ENCODE assay signal across 1 cellular context in genomic region chr20:37390891-37391525, GRCh38.
A peak's percentile ranks its signal among the peaks of the same experiment; 100 is the strongest.
TF ChIP-seq lines count a peak whose summit lies in the region.

No MANE protein-coding gene starts in this region.

TF ChIP-seq in HepG2, 621 proteins besides CTCF, POLR2A, EP300 and RAD21 (continued from another document and continues in another):
- TF ChIP-seq, protein P1, sequence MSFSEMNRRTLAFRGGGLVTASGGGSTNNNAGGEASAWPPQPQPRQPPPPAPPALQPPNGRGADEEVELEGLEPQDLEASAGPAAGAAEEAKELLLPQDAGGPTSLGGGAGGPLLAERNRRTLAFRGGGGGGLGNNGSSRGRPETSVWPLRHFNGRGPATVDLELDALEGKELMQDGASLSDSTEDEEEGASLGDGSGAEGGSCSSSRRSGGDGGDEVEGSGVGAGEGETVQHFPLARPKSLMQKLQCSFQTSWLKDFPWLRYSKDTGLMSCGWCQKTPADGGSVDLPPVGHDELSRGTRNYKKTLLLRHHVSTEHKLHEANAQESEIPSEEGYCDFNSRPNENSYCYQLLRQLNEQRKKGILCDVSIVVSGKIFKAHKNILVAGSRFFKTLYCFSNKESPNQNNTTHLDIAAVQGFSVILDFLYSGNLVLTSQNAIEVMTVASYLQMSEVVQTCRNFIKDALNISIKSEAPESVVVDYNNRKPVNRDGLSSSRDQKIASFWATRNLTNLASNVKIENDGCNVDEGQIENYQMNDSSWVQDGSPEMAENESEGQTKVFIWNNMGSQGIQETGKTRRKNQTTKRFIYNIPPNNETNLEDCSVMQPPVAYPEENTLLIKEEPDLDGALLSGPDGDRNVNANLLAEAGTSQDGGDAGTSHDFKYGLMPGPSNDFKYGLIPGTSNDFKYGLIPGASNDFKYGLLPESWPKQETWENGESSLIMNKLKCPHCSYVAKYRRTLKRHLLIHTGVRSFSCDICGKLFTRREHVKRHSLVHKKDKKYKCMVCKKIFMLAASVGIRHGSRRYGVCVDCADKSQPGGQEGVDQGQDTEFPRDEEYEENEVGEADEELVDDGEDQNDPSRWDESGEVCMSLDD (CRISPR knock-in tag; IDR thresholded peaks at IDR 0.05; ENCODE audit: borderline replicate concordance) = no peak
- TF ChIP-seq FOXA3 (CRISPR knock-in tag; IDR thresholded peaks at IDR 0.05) = peak; percentile 80
- TF ChIP-seq FOXP1 (IDR thresholded peaks at IDR 0.05) = no peak
- peak; percentile 52; the same call in 1 of the 2 replicates for TF ChIP-seq FOXP1 (CRISPR knock-in tag; IDR thresholded peaks at IDR 0.05)
- TF ChIP-seq EHMT2 (IDR thresholded peaks at IDR 0.05; ENCODE audit: borderline replicate concordance, low read depth, low read length) = peak; percentile 48; the same call in 1 of the 2 replicates
- no peak for TF ChIP-seq ZFP82 (CRISPR knock-in tag; IDR thresholded peaks at IDR 0.05; ENCODE audit: borderline replicate concordance)
- no peak for TF ChIP-seq CBX2 (IDR thresholded peaks at IDR 0.05; ENCODE audit: low read depth, low read length)
- no peak for TF ChIP-seq CBX2 (CRISPR knock-in tag; IDR thresholded peaks at IDR 0.05; ENCODE audit: low read depth)
- TF ChIP-seq KDM5A (IDR thresholded peaks at IDR 0.05; ENCODE audit: borderline replicate concordance, low read length) = no peak; the same call in 1 of the 2 replicates
- peak; percentile 95 for TF ChIP-seq NR2F2 (IDR thresholded peaks at IDR 0.05; ENCODE audit: borderline replicate concordance, low read depth)
- peak; percentile 74 for TF ChIP-seq NFYC (CRISPR knock-in tag; IDR thresholded peaks at IDR 0.05)
- peak; percentile 90; the same call in 1 of the 2 replicates for TF ChIP-seq GLI4 (CRISPR knock-in tag; IDR thresholded peaks at IDR 0.05; ENCODE audit: borderline replicate concordance)
- TF ChIP-seq ZBTB21 (CRISPR knock-in tag; IDR thresholded peaks at IDR 0.05) = no peak
- no peak for TF ChIP-seq TGIF2 (CRISPR knock-in tag; IDR thresholded peaks at IDR 0.05)
- 0 out of 2 replicates have a peak, but pooled peaks have one; percentile 59 for TF ChIP-seq ZNF616 (CRISPR knock-in tag; IDR thresholded peaks at IDR 0.05; ENCODE audit: low read depth)
- no peak; the same call in 1 of the 2 replicates for TF ChIP-seq PHF20 (CRISPR knock-in tag; IDR thresholded peaks at IDR 0.05)
- TF ChIP-seq RFXAP (CRISPR knock-in tag; IDR thresholded peaks at IDR 0.05; ENCODE audit: borderline replicate concordance) = peak; percentile 83
- TF ChIP-seq, protein P2, sequence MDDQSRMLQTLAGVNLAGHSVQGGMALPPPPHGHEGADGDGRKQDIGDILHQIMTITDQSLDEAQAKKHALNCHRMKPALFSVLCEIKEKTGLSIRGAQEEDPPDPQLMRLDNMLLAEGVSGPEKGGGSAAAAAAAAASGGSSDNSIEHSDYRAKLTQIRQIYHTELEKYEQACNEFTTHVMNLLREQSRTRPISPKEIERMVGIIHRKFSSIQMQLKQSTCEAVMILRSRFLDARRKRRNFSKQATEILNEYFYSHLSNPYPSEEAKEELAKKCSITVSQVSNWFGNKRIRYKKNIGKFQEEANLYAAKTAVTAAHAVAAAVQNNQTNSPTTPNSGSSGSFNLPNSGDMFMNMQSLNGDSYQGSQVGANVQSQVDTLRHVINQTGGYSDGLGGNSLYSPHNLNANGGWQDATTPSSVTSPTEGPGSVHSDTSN (CRISPR knock-in tag; IDR thresholded peaks at IDR 0.05; ENCODE audit: borderline replicate concordance) = no peak
- TF ChIP-seq, protein P3, sequence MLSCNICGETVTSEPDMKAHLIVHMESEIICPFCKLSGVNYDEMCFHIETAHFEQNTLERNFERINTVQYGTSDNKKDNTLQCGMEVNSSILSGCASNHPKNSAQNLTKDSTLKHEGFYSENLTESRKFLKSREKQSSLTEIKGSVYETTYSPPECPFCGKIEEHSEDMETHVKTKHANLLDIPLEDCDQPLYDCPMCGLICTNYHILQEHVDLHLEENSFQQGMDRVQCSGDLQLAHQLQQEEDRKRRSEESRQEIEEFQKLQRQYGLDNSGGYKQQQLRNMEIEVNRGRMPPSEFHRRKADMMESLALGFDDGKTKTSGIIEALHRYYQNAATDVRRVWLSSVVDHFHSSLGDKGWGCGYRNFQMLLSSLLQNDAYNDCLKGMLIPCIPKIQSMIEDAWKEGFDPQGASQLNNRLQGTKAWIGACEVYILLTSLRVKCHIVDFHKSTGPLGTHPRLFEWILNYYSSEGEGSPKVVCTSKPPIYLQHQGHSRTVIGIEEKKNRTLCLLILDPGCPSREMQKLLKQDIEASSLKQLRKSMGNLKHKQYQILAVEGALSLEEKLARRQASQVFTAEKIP (CRISPR knock-in tag; IDR thresholded peaks at IDR 0.05; ENCODE audit: borderline replicate concordance) = no peak
- TF ChIP-seq HNRNPH1 (optimal IDR thresholded peaks at IDR 0.05; ENCODE audit: low read depth, low read length) = peak; percentile 6
- TF ChIP-seq BRD4 (CRISPR knock-in tag; IDR thresholded peaks at IDR 0.05) = no peak
- TF ChIP-seq MLXIP (CRISPR knock-in tag; IDR thresholded peaks at IDR 0.05; ENCODE audit: borderline replicate concordance) = no peak
- TF ChIP-seq ZNF580 (CRISPR knock-in tag; IDR thresholded peaks at IDR 0.05; ENCODE audit: borderline replicate concordance, low read depth) = peak; percentile 86; the same call in 1 of the 2 replicates
- TF ChIP-seq TBP (CRISPR knock-in tag; IDR thresholded peaks at IDR 0.05) = no peak
- peak; percentile 90; the same call in 1 of the 2 replicates for TF ChIP-seq AKAP8 (CRISPR knock-in tag; IDR thresholded peaks at IDR 0.05)
- TF ChIP-seq RBM39 (IDR thresholded peaks at IDR 0.05; ENCODE audit: low read depth, low read length, poor library complexity, severe bottlenecking) = peak; percentile 68
- peak; percentile 88 for TF ChIP-seq MEF2D (CRISPR knock-in tag; IDR thresholded peaks at IDR 0.05)
- TF ChIP-seq, protein P4, sequence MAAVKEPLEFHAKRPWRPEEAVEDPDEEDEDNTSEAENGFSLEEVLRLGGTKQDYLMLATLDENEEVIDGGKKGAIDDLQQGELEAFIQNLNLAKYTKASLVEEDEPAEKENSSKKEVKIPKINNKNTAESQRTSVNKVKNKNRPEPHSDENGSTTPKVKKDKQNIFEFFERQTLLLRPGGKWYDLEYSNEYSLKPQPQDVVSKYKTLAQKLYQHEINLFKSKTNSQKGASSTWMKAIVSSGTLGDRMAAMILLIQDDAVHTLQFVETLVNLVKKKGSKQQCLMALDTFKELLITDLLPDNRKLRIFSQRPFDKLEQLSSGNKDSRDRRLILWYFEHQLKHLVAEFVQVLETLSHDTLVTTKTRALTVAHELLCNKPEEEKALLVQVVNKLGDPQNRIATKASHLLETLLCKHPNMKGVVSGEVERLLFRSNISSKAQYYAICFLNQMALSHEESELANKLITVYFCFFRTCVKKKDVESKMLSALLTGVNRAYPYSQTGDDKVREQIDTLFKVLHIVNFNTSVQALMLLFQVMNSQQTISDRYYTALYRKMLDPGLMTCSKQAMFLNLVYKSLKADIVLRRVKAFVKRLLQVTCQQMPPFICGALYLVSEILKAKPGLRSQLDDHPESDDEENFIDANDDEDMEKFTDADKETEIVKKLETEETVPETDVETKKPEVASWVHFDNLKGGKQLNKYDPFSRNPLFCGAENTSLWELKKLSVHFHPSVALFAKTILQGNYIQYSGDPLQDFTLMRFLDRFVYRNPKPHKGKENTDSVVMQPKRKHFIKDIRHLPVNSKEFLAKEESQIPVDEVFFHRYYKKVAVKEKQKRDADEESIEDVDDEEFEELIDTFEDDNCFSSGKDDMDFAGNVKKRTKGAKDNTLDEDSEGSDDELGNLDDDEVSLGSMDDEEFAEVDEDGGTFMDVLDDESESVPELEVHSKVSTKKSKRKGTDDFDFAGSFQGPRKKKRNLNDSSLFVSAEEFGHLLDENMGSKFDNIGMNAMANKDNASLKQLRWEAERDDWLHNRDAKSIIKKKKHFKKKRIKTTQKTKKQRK (IDR thresholded peaks at IDR 0.05; ENCODE audit: low read length) = no peak
- TF ChIP-seq, protein P5, sequence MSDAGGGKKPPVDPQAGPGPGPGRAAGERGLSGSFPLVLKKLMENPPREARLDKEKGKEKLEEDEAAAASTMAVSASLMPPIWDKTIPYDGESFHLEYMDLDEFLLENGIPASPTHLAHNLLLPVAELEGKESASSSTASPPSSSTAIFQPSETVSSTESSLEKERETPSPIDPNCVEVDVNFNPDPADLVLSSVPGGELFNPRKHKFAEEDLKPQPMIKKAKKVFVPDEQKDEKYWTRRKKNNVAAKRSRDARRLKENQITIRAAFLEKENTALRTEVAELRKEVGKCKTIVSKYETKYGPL (CRISPR knock-in tag; IDR thresholded peaks at IDR 0.05) = no peak
- TF ChIP-seq ZNF546 (CRISPR knock-in tag; conservative IDR thresholded peaks at IDR 0.05) = peak; percentile 77; the same call in 1 of the 2 replicates
- TF ChIP-seq, protein P6, sequence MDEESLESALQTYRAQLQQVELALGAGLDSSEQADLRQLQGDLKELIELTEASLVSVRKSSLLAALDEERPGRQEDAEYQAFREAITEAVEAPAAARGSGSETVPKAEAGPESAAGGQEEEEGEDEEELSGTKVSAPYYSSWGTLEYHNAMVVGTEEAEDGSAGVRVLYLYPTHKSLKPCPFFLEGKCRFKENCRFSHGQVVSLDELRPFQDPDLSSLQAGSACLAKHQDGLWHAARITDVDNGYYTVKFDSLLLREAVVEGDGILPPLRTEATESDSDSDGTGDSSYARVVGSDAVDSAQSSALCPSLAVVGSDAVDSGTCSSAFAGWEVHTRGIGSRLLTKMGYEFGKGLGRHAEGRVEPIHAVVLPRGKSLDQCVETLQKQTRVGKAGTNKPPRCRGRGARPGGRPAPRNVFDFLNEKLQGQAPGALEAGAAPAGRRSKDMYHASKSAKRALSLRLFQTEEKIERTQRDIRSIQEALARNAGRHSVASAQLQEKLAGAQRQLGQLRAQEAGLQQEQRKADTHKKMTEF (CRISPR knock-in tag; IDR thresholded peaks at IDR 0.05) = peak; percentile 80
- peak; percentile 77; the same call in 1 of the 2 replicates for TF ChIP-seq ZNF547 (CRISPR knock-in tag; IDR thresholded peaks at IDR 0.05)
- no peak for TF ChIP-seq SALL2 (CRISPR knock-in tag; IDR thresholded peaks at IDR 0.05)
- no peak for TF ChIP-seq MAF1 (CRISPR knock-in tag; IDR thresholded peaks at IDR 0.05; ENCODE audit: borderline replicate concordance)
- TF ChIP-seq ZNF619 (CRISPR knock-in tag; IDR thresholded peaks at IDR 0.05) = peak; percentile 91
- TF ChIP-seq KLF12 (CRISPR knock-in tag; IDR thresholded peaks at IDR 0.05; ENCODE audit: borderline replicate concordance) = peak; percentile 76; the same call in 1 of the 2 replicates
- peak; percentile 18; the same call in 1 of the 2 replicates for TF ChIP-seq ZNF550 (CRISPR knock-in tag; IDR thresholded peaks at IDR 0.05; ENCODE audit: borderline replicate concordance)
- TF ChIP-seq PLRG1 (conservative IDR thresholded peaks at IDR 0.05) = no peak
- peak; percentile 88 for TF ChIP-seq HNF4G (IDR thresholded peaks at IDR 0.05; ENCODE audit: borderline replicate concordance, low read depth, low read length)
- TF ChIP-seq HNF4G (CRISPR knock-in tag; IDR thresholded peaks at IDR 0.05; ENCODE audit: borderline replicate concordance, low read depth) = peak; percentile 91
- peak; percentile 89 for TF ChIP-seq HNRNPL (IDR thresholded peaks at IDR 0.05; ENCODE audit: low read depth, low read length)
- TF ChIP-seq ZNF574 (CRISPR knock-in tag; IDR thresholded peaks at IDR 0.05) = peak; percentile 69
- TF ChIP-seq ELF4 (CRISPR knock-in tag; IDR thresholded peaks at IDR 0.05; ENCODE audit: borderline replicate concordance) = no peak
- peak; percentile 87 for TF ChIP-seq GATAD2A (CRISPR knock-in tag; IDR thresholded peaks at IDR 0.05)
- peak; percentile 86 for TF ChIP-seq ZSCAN25 (CRISPR knock-in tag; IDR thresholded peaks at IDR 0.05)
- peak; percentile 98 for TF ChIP-seq NR2F6 (IDR thresholded peaks at IDR 0.05)
- peak; percentile 98 for TF ChIP-seq NR2F6 (CRISPR knock-in tag; IDR thresholded peaks at IDR 0.05)
- peak; percentile 95 for TF ChIP-seq HNF4A (CRISPR knock-in tag; IDR thresholded peaks at IDR 0.05)
- TF ChIP-seq ZNF225 (CRISPR knock-in tag; IDR thresholded peaks at IDR 0.05) = no peak; the same call in 1 of the 2 replicates
- no peak for TF ChIP-seq IKZF1 (IDR thresholded peaks at IDR 0.05)
- peak; percentile 89 for TF ChIP-seq JARID2 (CRISPR knock-in tag; IDR thresholded peaks at IDR 0.05; ENCODE audit: insufficient replicate concordance)
- 0 out of 2 replicates have a peak, but pooled peaks have one; percentile 65 for TF ChIP-seq ZNF570 (CRISPR knock-in tag; IDR thresholded peaks at IDR 0.05; ENCODE audit: borderline replicate concordance)
